8 cellular contexts compared by ENCODE assay signal in genomic region chrX:115690554-115691216, GRCh38.
DNase-seq lines count a peak whose midpoint lies in the region; ATAC-seq and TF ChIP-seq lines count a peak whose summit lies in the region.

No MANE protein-coding gene starts in this region.

- TF ChIP-seq CTCF in DOHH2 (IDR thresholded peaks at IDR 0.05; ENCODE audit: low read depth, low read length, poor library complexity, severe bottlenecking) = peak; percentile 60

- H3K27me3 ChIP-seq in DOHH2 (ENCODE audit: control insufficient read depth, low read length) = no peaks in the 10 kb centered on the region

- no peak overlapping the region for H3K27ac Mint-ChIP-seq in activated T-helper 17 cell treated with anti-CD3 and anti-CD28 coated beads, Interleukin-2, amount 50 U/mL, for 72 hours

- H3K4me3 Mint-ChIP-seq in activated T-helper 17 cell treated with anti-CD3 and anti-CD28 coated beads, Interleukin-2, amount 50 U/mL, for 72 hours = no peak overlapping the region

- no peaks in the 10 kb centered on the region for H3K4me1 ChIP-seq in DOHH2 (ENCODE audit: control insufficient read depth, low read length)

- H3K4me2 ChIP-seq in DOHH2 (ENCODE audit: low read length) = no peak overlapping the region

- no peaks in the 10 kb centered on the region for H3F3A ChIP-seq in DOHH2 (ENCODE audit: control insufficient read depth, insufficient read depth)

- H3K4me1 Mint-ChIP-seq in activated T-helper 17 cell treated with anti-CD3 and anti-CD28 coated beads, Interleukin-2, amount 50 U/mL, for 72 hours = no peaks in the 10 kb centered on the region

- H4K20me1 ChIP-seq in DOHH2 (ENCODE audit: control insufficient read depth, insufficient read depth, low read depth, low read length) = no peaks in the 10 kb centered on the region

- H3K79me2 ChIP-seq in DOHH2 (ENCODE audit: control insufficient read depth, low read length) = no peaks in the 10 kb centered on the region

- H3K9me2 ChIP-seq in DOHH2 (replicated peaks; ENCODE audit: control insufficient read depth, low read length) = no peaks in the 10 kb centered on the region

- no peaks in the 10 kb centered on the region for H3K36me3 Mint-ChIP-seq in activated T-helper 17 cell treated with anti-CD3 and anti-CD28 coated beads, Interleukin-2, amount 50 U/mL, for 72 hours (ENCODE audit: low read depth)

- H3K36me3 ChIP-seq in DOHH2 (ENCODE audit: control insufficient read depth, low read length) = no peaks in the 10 kb centered on the region

- no peaks in the 10 kb centered on the region for H3K9me3 ChIP-seq in DOHH2 (ENCODE audit: control insufficient read depth, insufficient read depth, low read length)

- ATAC-seq in GM21360 (IDR thresholded peaks at IDR 0.05; ENCODE audit: unreplicated experiment) (peak; percentile 96), HG03565 (IDR thresholded peaks at IDR 0.05; ENCODE audit: unreplicated experiment) (peak; percentile 94)
- peak; percentile 40 for ATAC-seq in activated T-helper 17 cell treated with anti-CD3 and anti-CD28 coated beads, Interleukin-2, amount 50 U/mL, for 72 hours (replicated peaks)

- DNase-seq in NCI-H524 treated with DMSO at 0.1 percent for 48 hours (lab: John Stamatoyannopoulos, UW) (peak; percentile 30), glomerular visceral epithelial cell (ENCODE audit: extremely low spot score) (peak; percentile 64), pons (ENCODE audit: low spot score) (peak; percentile 74), DMS153 (lab: John Stamatoyannopoulos, UW) (no peak)

- no peak overlapping the region for H3K27ac ChIP-seq in DOHH2 (ENCODE audit: low read depth, low read length)

- no peak overlapping the region for H3K4me3 ChIP-seq in DOHH2 (ENCODE audit: low read length)

- no peaks in the 10 kb centered on the region for H3K9me3 Mint-ChIP-seq in activated T-helper 17 cell treated with anti-CD3 and anti-CD28 coated beads, Interleukin-2, amount 50 U/mL, for 72 hours

- H3K27me3 Mint-ChIP-seq in activated T-helper 17 cell treated with anti-CD3 and anti-CD28 coated beads, Interleukin-2, amount 50 U/mL, for 72 hours = no peaks in the 10 kb centered on the region

Comparison
In these comparisons a context has a peak if more than half of its experiments do, and no peak if none do; other contexts are left out.
1. ATAC-seq: peak in every context shown above with its lines; median percentile 96 in GM21360; 94 in HG03565; 40 in activated T-helper 17 cell treated with anti-CD3 and anti-CD28 coated beads, Interleukin-2, amount 50 U/mL, for 72 hours.